25 cellular contexts compared by ENCODE assay signal in genomic region chr1:94999456-95000131, GRCh38.
"Had no signal": no experiment of that assay in that cellular context is flagged by ENCODE, and none has a peak within 500 bp of the region (broad histone marks: within the 10 kb centered on the region; RNA-seq: fewer than 3 reads in every experiment).

No MANE protein-coding gene starts in this region.

- H3K36me3 ChIP-seq: colonic mucosa, esophagus squamous epithelium, gastroesophageal sphincter, pancreas, spleen, tibial artery, upper lobe of left lung, uterus had no signal

- H3K9me3 ChIP-seq: colonic mucosa, esophagus squamous epithelium, gastroesophageal sphincter, mucosa of descending colon, pancreas, spleen, tibial artery, upper lobe of left lung, uterus had no signal

- H3K4me1 Mint-ChIP-seq: stimulated activated memory B cell treated with anti-CD40 and anti-IgM and Interleukin-4, amounts not matched to agents 10 μg/mL and 1 μg/mL and 100 μg/mL, for 72 hours had no signal

- H3K27me3 ChIP-seq: colonic mucosa, esophagus squamous epithelium, gastroesophageal sphincter, hepatocyte, pancreas, spleen, tibial artery, upper lobe of left lung, uterus had no signal

- ATAC-seq: gastroesophageal sphincter; left colon; mucosa of descending colon; naive thymus-derived CD8-positive, alpha-beta T cell; sciatic nerve; stimulated activated memory B cell treated with anti-CD40 and anti-IgM and Interleukin-4, amounts not matched to agents 10 μg/mL and 1 μg/mL and 100 μg/mL, for 72 hours had no signal

- H3K4me3 Mint-ChIP-seq: naive thymus-derived CD8-positive, alpha-beta T cell; stimulated activated memory B cell treated with anti-CD40 and anti-IgM and Interleukin-4, amounts not matched to agents 10 μg/mL and 1 μg/mL and 100 μg/mL, for 72 hours; stimulated activated naive CD8-positive, alpha-beta T cell treated with anti-CD3 and anti-CD28 coated beads, Interleukin-15, Interleukin-2, amounts not matched to agents 100 ng/mL and 50 ng/mL, for 24 hours had no signal

- H3K27me3 Mint-ChIP-seq: naive thymus-derived CD8-positive, alpha-beta T cell; progenitor cell of endocrine pancreas; stimulated activated memory B cell treated with anti-CD40 and anti-IgM and Interleukin-4, amounts not matched to agents 10 μg/mL and 1 μg/mL and 100 μg/mL, for 72 hours; stimulated activated naive CD8-positive, alpha-beta T cell treated with anti-CD3 and anti-CD28 coated beads, Interleukin-15, Interleukin-2, amounts not matched to agents 100 ng/mL and 50 ng/mL, for 24 hours had no signal

- H3K27ac ChIP-seq: colonic mucosa, esophagus squamous epithelium, gastroesophageal sphincter, hepatocyte, pancreas, spleen, tibial artery, upper lobe of left lung had no signal

- H3K4me3 ChIP-seq: colonic mucosa, esophagus squamous epithelium, gastroesophageal sphincter, hepatocyte, mucosa of descending colon, pancreas, spleen, tibial artery, upper lobe of left lung, uterus had no signal

- H3K4me1 ChIP-seq: colonic mucosa had no signal

- H3K27ac Mint-ChIP-seq: naive thymus-derived CD8-positive, alpha-beta T cell; progenitor cell of endocrine pancreas; stimulated activated memory B cell treated with anti-CD40 and anti-IgM and Interleukin-4, amounts not matched to agents 10 μg/mL and 1 μg/mL and 100 μg/mL, for 72 hours; stimulated activated naive CD8-positive, alpha-beta T cell treated with anti-CD3 and anti-CD28 coated beads, Interleukin-15, Interleukin-2, amounts not matched to agents 100 ng/mL and 50 ng/mL, for 24 hours had no signal

- DNase-seq: colonic mucosa; dermis blood vessel endothelial cell; esophagus squamous epithelium; foreskin fibroblast; glutamatergic neuron; kidney; left colon; mammary epithelial cell; mucosa of descending colon; naive thymus-derived CD8-positive, alpha-beta T cell; occipital lobe; pancreas; spleen; stimulated activated CD4-positive, alpha-beta T cell treated with anti-CD3 and anti-CD28 coated beads, Interleukin-15, amount 100 ng/mL, for 24 hours; stimulated activated CD4-positive, alpha-beta T cell treated with anti-CD3 and anti-CD28 coated beads, Interleukin-1b, Interleukin-23, amount 100 ng/mL, for 48 hours; stimulated activated CD4-positive, alpha-beta T cell treated with anti-CD3 and anti-CD28 coated beads, Interleukin-4, amount 100 ng/mL, for 24 hours; tibial artery; upper lobe of left lung; uterus had no signal

- H3K9me3 Mint-ChIP-seq: naive thymus-derived CD8-positive, alpha-beta T cell; stimulated activated memory B cell treated with anti-CD40 and anti-IgM and Interleukin-4, amounts not matched to agents 10 μg/mL and 1 μg/mL and 100 μg/mL, for 72 hours; stimulated activated naive CD8-positive, alpha-beta T cell treated with anti-CD3 and anti-CD28 coated beads, Interleukin-15, Interleukin-2, amounts not matched to agents 100 ng/mL and 50 ng/mL, for 24 hours had no signal
